Comparison of ENCODE assay signal across 1 cellular context in genomic region chr2:46389417-46389916, GRCh38.
TF ChIP-seq lines count a peak whose summit lies in the region.

No MANE protein-coding gene starts in this region.

TF ChIP-seq in HepG2, 621 proteins besides CTCF, POLR2A, EP300 and RAD21 (continued from another document and continues in another):
- no peak for TF ChIP-seq ZNF567 (CRISPR knock-in tag; IDR thresholded peaks at IDR 0.05; ENCODE audit: borderline replicate concordance)
- 0 out of 2 replicates have a peak, but pooled peaks have one; percentile 48 for TF ChIP-seq KLF13 (CRISPR knock-in tag; IDR thresholded peaks at IDR 0.05)
- no peak for TF ChIP-seq SMAD1 (CRISPR knock-in tag; IDR thresholded peaks at IDR 0.05; ENCODE audit: borderline replicate concordance, low read depth)
- no peak for TF ChIP-seq ZNF549 (CRISPR knock-in tag; IDR thresholded peaks at IDR 0.05)
- TF ChIP-seq PATZ1 (CRISPR knock-in tag; IDR thresholded peaks at IDR 0.05) = no peak
- no peak for TF ChIP-seq PREB (CRISPR knock-in tag; IDR thresholded peaks at IDR 0.05)
- TF ChIP-seq LBX2 (CRISPR knock-in tag; IDR thresholded peaks at IDR 0.05; ENCODE audit: borderline replicate concordance) = no peak
- TF ChIP-seq PAX8 (CRISPR knock-in tag; IDR thresholded peaks at IDR 0.05; ENCODE audit: borderline replicate concordance) = no peak
- TF ChIP-seq ZMAT5 (CRISPR knock-in tag; IDR thresholded peaks at IDR 0.05; ENCODE audit: borderline replicate concordance, low read depth) = no peak
- TF ChIP-seq ATM (IDR thresholded peaks at IDR 0.05; ENCODE audit: borderline replicate concordance) = no peak
- no peak for TF ChIP-seq HDAC2 (CRISPR knock-in tag; IDR thresholded peaks at IDR 0.05)
- TF ChIP-seq ZNF773 (CRISPR knock-in tag; IDR thresholded peaks at IDR 0.05; ENCODE audit: borderline replicate concordance) = no peak
- no peak for TF ChIP-seq ZHX2 (IDR thresholded peaks at IDR 0.05; ENCODE audit: low read depth)
- no peak for TF ChIP-seq ZHX2 (CRISPR knock-in tag; IDR thresholded peaks at IDR 0.05; ENCODE audit: borderline replicate concordance)
- no peak for TF ChIP-seq NR3C1 (CRISPR knock-in tag; IDR thresholded peaks at IDR 0.05)
- no peak for TF ChIP-seq KDM2A (CRISPR knock-in tag; IDR thresholded peaks at IDR 0.05; ENCODE audit: borderline replicate concordance, low read depth)
- TF ChIP-seq EZH2 (conservative IDR thresholded peaks at IDR 0.05; ENCODE audit: low read depth, low read length) = no peak
- TF ChIP-seq NFATC3 (CRISPR knock-in tag; IDR thresholded peaks at IDR 0.05) = 0 out of 2 replicates have a peak, but pooled peaks have one; percentile 41
- no peak for TF ChIP-seq MYC (CRISPR knock-in tag; IDR thresholded peaks at IDR 0.05; ENCODE audit: borderline replicate concordance)
- no peak for TF ChIP-seq ZBTB40 (IDR thresholded peaks at IDR 0.05)
- TF ChIP-seq ZBTB40 (CRISPR knock-in tag; IDR thresholded peaks at IDR 0.05) = no peak
- no peak for TF ChIP-seq PBX3 (CRISPR knock-in tag; IDR thresholded peaks at IDR 0.05; ENCODE audit: borderline replicate concordance)
- 0 out of 2 replicates have a peak, but pooled peaks have one; percentile 51 for TF ChIP-seq THAP9 (CRISPR knock-in tag; IDR thresholded peaks at IDR 0.05; ENCODE audit: borderline replicate concordance)
- TF ChIP-seq FOXA3 (CRISPR knock-in tag; IDR thresholded peaks at IDR 0.05) = no peak
- TF ChIP-seq ATAD3A (CRISPR knock-in tag; IDR thresholded peaks at IDR 0.05) = no peak
- TF ChIP-seq PCBP1 (IDR thresholded peaks at IDR 0.05; ENCODE audit: borderline replicate concordance, low read depth, low read length) = no peak
- TF ChIP-seq STAT6 (CRISPR knock-in tag; IDR thresholded peaks at IDR 0.05; ENCODE audit: borderline replicate concordance) = no peak
